Comparison of ENCODE assay signal across 31 cellular contexts in the genomic region with DNA sequence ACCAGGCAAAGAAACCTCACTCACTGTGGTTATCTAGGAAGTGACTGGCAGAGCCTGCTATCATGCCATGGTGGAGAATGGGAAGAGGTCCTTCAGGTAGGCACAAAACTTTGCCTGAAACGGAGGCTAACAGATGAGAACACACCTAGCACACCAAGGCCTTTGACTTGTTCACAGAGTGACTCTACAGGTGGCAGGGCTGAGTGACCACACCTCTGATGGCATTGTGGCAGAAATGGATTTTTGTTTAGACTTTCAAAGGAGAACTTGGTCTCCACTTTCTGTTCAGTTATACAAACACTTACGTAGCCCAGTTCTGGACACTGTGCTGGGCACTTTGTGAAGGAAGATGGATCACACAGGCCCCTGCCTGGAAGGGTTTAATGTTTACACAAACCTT.
"Had no signal": no experiment of that assay in that cellular context is flagged by ENCODE, and none has a peak within 500 bp of the region (broad histone marks: within the 10 kb centered on the region; RNA-seq: fewer than 3 reads in every experiment).

No MANE protein-coding gene starts in this region.

- H3K36me3 Mint-ChIP-seq: activated naive CD4-positive, alpha-beta T cell treated with anti-CD3 and anti-CD28 coated beads, Interleukin-2, amount 50 U/mL, for 24 hours; activated naive CD8-positive, alpha-beta T cell treated with anti-CD3 and anti-CD28 coated beads for 36 hours; brain had no signal

- ATAC-seq: activated naive CD8-positive, alpha-beta T cell treated with anti-CD3 and anti-CD28 coated beads, Interleukin-2, amount 50 U/mL, for 24 hours; esophagus mucosa; foreskin keratinocyte; gastrocnemius medialis; heart left ventricle had no signal

- H3K36me3 ChIP-seq: adrenal gland, ascending aorta, breast epithelium, gastrocnemius medialis, heart left ventricle had no signal

- H3K27me3 ChIP-seq: adrenal gland, ascending aorta, breast epithelium, dorsolateral prefrontal cortex, gastrocnemius medialis, heart left ventricle had no signal

- H3K9me3 Mint-ChIP-seq: activated CD4-positive, alpha-beta T cell treated with anti-CD3 and anti-CD28 coated beads, Interleukin-2, amount 10 ng/mL, durations not matched to agents 7 days and 5 days; activated naive CD4-positive, alpha-beta T cell treated with anti-CD3 and anti-CD28 coated beads for 36 hours; activated naive CD4-positive, alpha-beta T cell treated with anti-CD3 and anti-CD28 coated beads, Interleukin-2, amount 50 U/mL, for 24 hours; activated naive CD8-positive, alpha-beta T cell treated with anti-CD3 and anti-CD28 coated beads for 36 hours; activated naive CD8-positive, alpha-beta T cell treated with anti-CD3 and anti-CD28 coated beads, Interleukin-2, amount 50 U/mL, for 24 hours; activated T-cell treated with anti-CD3 and anti-CD28 coated beads, Interleukin-2, amount 50 U/mL, for 24 hours; activated T-helper 1 cell treated with anti-CD3 and anti-CD28 coated beads, Interleukin-12 subunit alpha, Interleukin-12 subunit beta, Interleukin-2, Interleukin-4 antibody, amounts not matched to agents 30 ng/mL and 10 ng/mL and 1 ng/mL, durations not matched to agents 14 hours and 24 hours and 36 hours; activated T-helper 2 cell treated with anti-CD3 and anti-CD28 coated beads, Interferon-gamma antibody, Interleukin-2, Interleukin-4, amounts not matched to agents 10 μg/mL and 5 μg/mL and 100 μg/mL, durations not matched to agents 14 hours and 24 hours and 36 hours; brain; central memory CD8-positive, alpha-beta T cell; dendritic cell treated with granulocyte-macrophage colony-stimulating factor and Interleukin-4, amounts not matched to agents 40 ng/mL and 50 ng/mL, for 4 days; endodermal cell had no signal

- H3K27me3 Mint-ChIP-seq: brain; central memory CD8-positive, alpha-beta T cell had no signal

- H3K4me1 Mint-ChIP-seq: activated CD4-positive, alpha-beta T cell treated with anti-CD3 and anti-CD28 coated beads, Interleukin-2, amount 10 ng/mL, durations not matched to agents 7 days and 5 days; activated naive CD4-positive, alpha-beta T cell treated with anti-CD3 and anti-CD28 coated beads, Interleukin-2, amount 50 U/mL, for 24 hours; activated naive CD8-positive, alpha-beta T cell treated with anti-CD3 and anti-CD28 coated beads for 36 hours; activated naive CD8-positive, alpha-beta T cell treated with anti-CD3 and anti-CD28 coated beads, Interleukin-2, amount 50 U/mL, for 24 hours; central memory CD8-positive, alpha-beta T cell had no signal

- H3K27ac Mint-ChIP-seq: activated CD4-positive, alpha-beta T cell treated with anti-CD3 and anti-CD28 coated beads, Interleukin-2, amount 10 ng/mL, durations not matched to agents 7 days and 5 days; activated naive CD4-positive, alpha-beta T cell treated with anti-CD3 and anti-CD28 coated beads for 36 hours; activated naive CD4-positive, alpha-beta T cell treated with anti-CD3 and anti-CD28 coated beads, Interleukin-2, amount 50 U/mL, for 24 hours; activated naive CD8-positive, alpha-beta T cell treated with anti-CD3 and anti-CD28 coated beads for 36 hours; activated naive CD8-positive, alpha-beta T cell treated with anti-CD3 and anti-CD28 coated beads, Interleukin-2, amount 50 U/mL, for 24 hours; activated T-helper 1 cell treated with anti-CD3 and anti-CD28 coated beads, Interleukin-12 subunit alpha, Interleukin-12 subunit beta, Interleukin-2, Interleukin-4 antibody, amounts not matched to agents 30 ng/mL and 10 ng/mL and 1 ng/mL, durations not matched to agents 14 hours and 24 hours and 36 hours; activated T-helper 2 cell treated with anti-CD3 and anti-CD28 coated beads, Interferon-gamma antibody, Interleukin-2, Interleukin-4, amounts not matched to agents 10 μg/mL and 5 μg/mL and 100 μg/mL, durations not matched to agents 14 hours and 24 hours and 36 hours; brain; dendritic cell treated with granulocyte-macrophage colony-stimulating factor and Interleukin-4, amounts not matched to agents 40 ng/mL and 50 ng/mL, for 4 days; endodermal cell had no signal

- DNase-seq: activated CD4-positive, alpha-beta T cell treated with anti-CD3 and anti-CD28 coated beads for 4 hours; activated CD4-positive, alpha-beta T cell treated with anti-CD3 and anti-CD28 coated beads, Interleukin-2, amount 10 ng/mL, durations not matched to agents 7 days and 5 days; activated CD4-positive, alpha-beta T cell treated with anti-CD3 and anti-CD28 coated beads, Interleukin-2, amount 50 U/mL, for 48 hours; activated CD4-positive, CD25-positive, alpha-beta regulatory T cell; activated CD4-positive, CD25-positive, alpha-beta regulatory T cell treated with anti-CD3 and anti-CD28 coated beads, Interleukin-2, amount 50 U/mL, for 72 hours; activated CD8-positive, alpha-beta memory T cell treated with anti-CD3 and anti-CD28 coated beads, Interleukin-2, amount 50 U/mL, for 48 hours; activated effector memory CD4-positive, alpha-beta T cell treated with anti-CD3 and anti-CD28 coated beads, Interleukin-2, amount 50 U/mL, for 16 hours; activated naive CD4-positive, alpha-beta T cell treated with anti-CD3 and anti-CD28 coated beads for 36 hours; activated naive CD8-positive, alpha-beta T cell treated with anti-CD3 and anti-CD28 coated beads for 36 hours; activated naive CD8-positive, alpha-beta T cell treated with anti-CD3 and anti-CD28 coated beads, Interleukin-2, amount 50 U/mL, for 24 hours; activated T-cell treated with anti-CD3 and anti-CD28 coated beads for 4 hours; activated T-cell treated with anti-CD3 and anti-CD28 coated beads, Interleukin-2, amount 50 U/mL, for 24 hours; adrenal gland; dorsolateral prefrontal cortex; effector memory CD4-positive, alpha-beta T cell; endodermal cell; foreskin keratinocyte; gastrocnemius medialis; glutamatergic neuron; heart left ventricle; T-helper 2 cell had no signal

- H3K4me3 Mint-ChIP-seq: activated CD4-positive, alpha-beta T cell treated with anti-CD3 and anti-CD28 coated beads, Interleukin-2, amount 10 ng/mL, durations not matched to agents 7 days and 5 days; activated naive CD4-positive, alpha-beta T cell treated with anti-CD3 and anti-CD28 coated beads for 36 hours; activated naive CD4-positive, alpha-beta T cell treated with anti-CD3 and anti-CD28 coated beads, Interleukin-2, amount 50 U/mL, for 24 hours; activated naive CD8-positive, alpha-beta T cell treated with anti-CD3 and anti-CD28 coated beads for 36 hours; activated naive CD8-positive, alpha-beta T cell treated with anti-CD3 and anti-CD28 coated beads, Interleukin-2, amount 50 U/mL, for 24 hours; activated T-cell treated with anti-CD3 and anti-CD28 coated beads, Interleukin-2, amount 50 U/mL, for 24 hours; activated T-helper 1 cell treated with anti-CD3 and anti-CD28 coated beads, Interleukin-12 subunit alpha, Interleukin-12 subunit beta, Interleukin-2, Interleukin-4 antibody, amounts not matched to agents 30 ng/mL and 10 ng/mL and 1 ng/mL, durations not matched to agents 14 hours and 24 hours and 36 hours; brain; central memory CD8-positive, alpha-beta T cell; dendritic cell treated with granulocyte-macrophage colony-stimulating factor and Interleukin-4, amounts not matched to agents 40 ng/mL and 50 ng/mL, for 4 days; endodermal cell had no signal

- H3K4me3 ChIP-seq: adrenal gland, ascending aorta, breast epithelium, coronary artery, dorsolateral prefrontal cortex, gastrocnemius medialis, heart left ventricle had no signal
